Comparison of ENCODE assay signal across 1 cellular context in the genomic region with DNA sequence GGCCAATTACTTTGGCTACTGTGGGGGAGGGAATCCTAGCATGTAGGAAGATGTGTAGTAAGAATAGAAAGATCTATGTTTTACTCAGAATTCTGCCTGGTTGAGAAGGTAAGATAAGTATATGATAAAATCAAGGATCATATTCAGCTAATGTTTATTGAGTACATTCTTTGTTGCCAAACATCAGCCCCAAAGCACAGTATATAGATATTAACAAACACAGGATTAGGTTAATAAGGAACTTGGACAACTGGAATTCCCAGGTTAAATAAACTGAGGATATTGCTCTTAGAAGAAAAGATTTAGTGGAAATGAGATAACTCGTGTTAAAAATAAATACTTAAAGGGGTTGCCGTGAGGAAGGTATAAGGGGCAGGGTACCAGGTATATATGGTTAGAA.
TF ChIP-seq lines count a peak whose summit lies in the region.

No MANE protein-coding gene starts in this region.

TF ChIP-seq in IMR-90, 13 proteins besides CTCF, POLR2A, EP300 and RAD21 (continued from another document):
- TF ChIP-seq, protein P1, sequence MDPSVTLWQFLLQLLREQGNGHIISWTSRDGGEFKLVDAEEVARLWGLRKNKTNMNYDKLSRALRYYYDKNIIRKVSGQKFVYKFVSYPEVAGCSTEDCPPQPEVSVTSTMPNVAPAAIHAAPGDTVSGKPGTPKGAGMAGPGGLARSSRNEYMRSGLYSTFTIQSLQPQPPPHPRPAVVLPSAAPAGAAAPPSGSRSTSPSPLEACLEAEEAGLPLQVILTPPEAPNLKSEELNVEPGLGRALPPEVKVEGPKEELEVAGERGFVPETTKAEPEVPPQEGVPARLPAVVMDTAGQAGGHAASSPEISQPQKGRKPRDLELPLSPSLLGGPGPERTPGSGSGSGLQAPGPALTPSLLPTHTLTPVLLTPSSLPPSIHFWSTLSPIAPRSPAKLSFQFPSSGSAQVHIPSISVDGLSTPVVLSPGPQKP (IDR thresholded peaks at IDR 0.05; ENCODE audit: borderline replicate concordance, low read depth, low read length) = no peak
- TF ChIP-seq SMC3 (IDR thresholded peaks at IDR 0.05; ENCODE audit: low read depth, low read length) (no peak), BHLHE40 (IDR thresholded peaks at IDR 0.05; ENCODE audit: low read depth, low read length) (no peak)
TF ChIP-seq in IMR-90: peak in this region for 0.
